Comparison of ENCODE assay signal across 8 cellular contexts in genomic region chr4:8200302-8200975, GRCh38. TPM values are rescaled to one million over a fixed set of nuclear protein-coding genes. Genes with fewer than 3 reads are reported as not detected.
DNase-seq lines count a peak whose midpoint lies in the region.

No MANE protein-coding gene starts in this region.

- H3K4me3 Mint-ChIP-seq in activated naive CD8-positive, alpha-beta T cell: peak overlapping the region; percentile 90

- no peaks in the 10 kb centered on the region for H3K27me3 Mint-ChIP-seq in activated naive CD8-positive, alpha-beta T cell

- peak overlapping the region; percentile 64 for H3K27ac Mint-ChIP-seq in activated naive CD8-positive, alpha-beta T cell

- H3K4me1 Mint-ChIP-seq in activated naive CD8-positive, alpha-beta T cell (ENCODE audit: low read depth): peaks cover 38% of the 10 kb centered on the region

- H3K27ac ChIP-seq in temporal lobe (ENCODE audit: low read depth, low read length): peak overlapping the region; percentile 44

- H3K36me3 Mint-ChIP-seq in activated naive CD8-positive, alpha-beta T cell: no peaks in the 10 kb centered on the region

- DNase-seq in stimulated activated naive CD4-positive, alpha-beta T cell (lab: John Stamatoyannopoulos, UW): peak; percentile 13 to 54 (median 31)
- DNase-seq in stimulated activated naive CD4-positive, alpha-beta T cell treated with Interleukin-2 at 50 U/mL for 16 hours (lab: John Stamatoyannopoulos, UW): no peak
- DNase-seq in left kidney (ENCODE audit: low read depth, low spot score) (peak; percentile 69), MV-4-11 (lab: John Stamatoyannopoulos, UW) (no peak), NCI-H2227 (lab: John Stamatoyannopoulos, UW; ENCODE audit: unreplicated experiment) (no peak), GDM1 (lab: John Stamatoyannopoulos, UW) (no peak)

- H3K9me3 Mint-ChIP-seq in activated naive CD8-positive, alpha-beta T cell (ENCODE audit: low read depth): no peaks in the 10 kb centered on the region

RNA-seq across cellular contexts. Expression of gene SH3TC1, which starts 1.3 kb away (rescaled TPM):
- total RNA-seq in temporal lobe: 1.7 TPM

RNA-seq across cellular contexts. Expression of gene ABLIM2, which starts 41.8 kb away (rescaled TPM):
- total RNA-seq in temporal lobe: 11.6 TPM

Comparison
In these comparisons a context has a peak if more than half of its experiments do, and no peak if none do; other contexts are left out.
1. DNase-seq: peak in stimulated activated naive CD4-positive, alpha-beta T cell (6 of 6) and left kidney (single experiment); none in stimulated activated naive CD4-positive, alpha-beta T cell treated with Interleukin-2 at 50 U/mL for 16 hours (single experiment), MV-4-11 (single experiment), NCI-H2227 (single experiment) and GDM1 (single experiment).